Comparison of ENCODE assay signal across 8 cellular contexts in the genomic region with DNA sequence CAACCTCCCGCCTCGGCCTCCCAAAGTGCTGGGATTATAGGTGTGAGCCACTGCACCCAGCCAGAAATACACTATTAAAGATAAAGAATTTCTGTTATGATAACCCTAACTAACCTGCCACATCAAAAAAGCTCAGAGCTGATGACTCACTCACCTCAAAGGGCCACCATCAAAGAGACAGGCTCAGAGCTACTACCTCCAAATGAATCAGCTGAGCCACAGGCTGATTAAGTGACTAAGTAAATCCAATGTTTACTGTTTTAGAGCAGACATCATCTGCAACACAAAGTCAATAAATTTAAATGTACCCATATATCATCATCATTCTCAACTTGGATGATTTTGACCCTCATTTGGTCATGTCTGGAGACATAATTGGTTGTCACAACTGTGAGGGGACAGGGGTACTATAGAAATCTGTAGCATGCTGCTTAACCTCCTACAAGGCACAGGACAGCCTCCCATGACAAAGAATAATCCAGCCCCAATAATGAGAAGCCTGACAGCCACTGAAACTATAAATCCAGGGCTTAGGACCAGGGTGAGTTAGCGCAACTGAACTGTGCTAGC.
DNase-seq lines count a peak whose midpoint lies in the region; ATAC-seq, FAIRE-seq and TF ChIP-seq lines count a peak whose summit lies in the region.

No MANE protein-coding gene starts in this region.

- DNase-seq in H54 (ENCODE audit: insufficient read length, low spot score) (peak; percentile 70), T1000 (lab: John Stamatoyannopoulos, UW) (peak; percentile 48), NCI-H146 (lab: John Stamatoyannopoulos, UW) (no peak), NCI-H128 (lab: John Stamatoyannopoulos, UW; ENCODE audit: unreplicated experiment) (no peak), foreskin melanocyte (no peak)
- DNase-seq in effector memory CD8-positive, alpha-beta T cell = peak; percentile 15 to 29 (median 17)
- DNase-seq in stimulated activated CD4-positive, alpha-beta T cell treated with anti-CD3 and anti-CD28 coated beads, TNF-alpha, amount 100 ng/mL, for 24 hours (ENCODE audit: low read depth in 3 of 3) = peak; percentile 3 to 49 (median 41)

- peak overlapping the region; percentile 8 to 38 for H3K27ac Mint-ChIP-seq in effector memory CD8-positive, alpha-beta T cell

- H3K36me3 Mint-ChIP-seq in effector memory CD8-positive, alpha-beta T cell (ENCODE audit: insufficient read depth) = peaks cover 7% of the 10 kb centered on the region

- no peaks in the 10 kb centered on the region for H3K9me3 Mint-ChIP-seq in effector memory CD8-positive, alpha-beta T cell

- peaks cover 10 to 33% of the 10 kb centered on the region in 2 donors for H3K4me1 Mint-ChIP-seq in effector memory CD8-positive, alpha-beta T cell (ENCODE audit: low read depth in 2 of 2)

- peak; percentile 99 for ATAC-seq in effector memory CD8-positive, alpha-beta T cell (replicated peaks)
- no peak for ATAC-seq in GM21786 (IDR thresholded peaks at IDR 0.05; ENCODE audit: unreplicated experiment)

- TF ChIP-seq POLR2A in H54 (IDR thresholded peaks at IDR 0.05; ENCODE audit: low read depth, low read length) = no peak

- H3K4me3 Mint-ChIP-seq in effector memory CD8-positive, alpha-beta T cell = peak overlapping the region; percentile 40 to 43

- FAIRE-seq in H54 (lab: Jason Lieb, UNC) = peak; percentile 11

- H3K27me3 Mint-ChIP-seq in effector memory CD8-positive, alpha-beta T cell = no peaks in the 10 kb centered on the region

Comparison
In these comparisons a context has a peak if more than half of its experiments do, and no peak if none do; other contexts are left out.
1. DNase-seq: peak in H54 (single experiment), T1000 (single experiment), effector memory CD8-positive, alpha-beta T cell (3 of 3) and stimulated activated CD4-positive, alpha-beta T cell treated with anti-CD3 and anti-CD28 coated beads, TNF-alpha, amount 100 ng/mL, for 24 hours (3 of 3); none in NCI-H146 (single experiment), NCI-H128 (single experiment) and foreskin melanocyte (single experiment).